Comparison of ENCODE assay signal across 12 cellular contexts in the genomic region with DNA sequence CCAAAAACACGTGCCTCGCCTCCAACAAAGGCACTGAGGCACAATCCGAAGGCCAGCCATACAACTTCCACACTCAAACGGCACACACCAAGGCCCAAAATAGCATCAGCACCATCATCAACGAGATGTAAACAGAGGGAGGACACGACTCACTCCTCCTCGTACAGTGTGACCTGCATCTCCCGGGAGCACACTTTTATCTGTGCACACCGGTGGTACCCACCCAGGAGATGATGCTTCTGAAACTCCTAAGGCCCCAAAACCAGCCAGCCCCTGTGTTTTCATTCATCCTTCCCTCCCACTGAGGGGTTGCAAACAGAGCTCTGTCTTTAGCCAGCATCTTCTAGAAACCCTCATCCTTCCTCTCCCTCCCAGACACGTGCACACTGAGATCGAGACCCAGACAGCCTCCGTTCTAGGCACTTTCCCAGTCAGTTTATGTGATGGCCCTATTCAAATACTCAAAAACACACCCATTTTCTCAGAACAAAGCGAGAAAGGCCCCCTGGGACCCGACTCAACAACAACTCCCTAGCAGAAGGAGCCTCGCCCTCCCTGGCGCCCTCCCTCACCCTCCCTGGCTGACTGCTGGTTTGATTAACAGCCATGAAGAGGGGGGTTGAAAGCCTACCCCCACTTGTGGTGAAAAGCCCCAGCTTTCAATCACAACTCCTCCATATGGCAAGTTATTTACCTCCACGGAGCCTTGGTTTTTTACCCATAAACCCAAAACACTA.
DNase-seq lines count a peak whose midpoint lies in the region; ATAC-seq and TF ChIP-seq lines count a peak whose summit lies in the region.
"Had no signal": no experiment of that assay in that cellular context is flagged by ENCODE, and none has a peak within 500 bp of the region (broad histone marks: within the 10 kb centered on the region; RNA-seq: fewer than 3 reads in every experiment).

No MANE protein-coding gene starts in this region.

- peaks cover 0 to 26% of the 10 kb centered on the region in 2 donors for H3K27me3 ChIP-seq in left lung

- peaks cover 4% of the 10 kb centered on the region for H3K9me3 Mint-ChIP-seq in stimulated activated memory B cell treated with anti-CD40 and anti-IgM and Interleukin-4, amounts not matched to agents 10 μg/mL and 1 μg/mL and 100 μg/mL, for 72 hours

- H3K4me3 ChIP-seq in fibroblast of the aortic adventitia (ENCODE audit: low read depth, low read length) (no peak overlapping the region), left lung (no peak overlapping the region)
- H3K4me3 ChIP-seq: mucosa of descending colon had no signal

- TF ChIP-seq CTCF in GM20000 (IDR thresholded peaks at IDR 0.05; ENCODE audit: extremely low read depth, missing control alignments) (no peak), fibroblast of the aortic adventitia (IDR thresholded peaks at IDR 0.05; ENCODE audit: insufficient read depth, low read length) (no peak), left lung (IDR thresholded peaks at IDR 0.05) (no peak)

- DNase-seq in GM20000 (ENCODE audit: low spot score) (peak; percentile 49), NCI-H82 treated with DMSO at 0.1 percent for 48 hours (lab: John Stamatoyannopoulos, UW; ENCODE audit: unreplicated experiment) (peak; percentile 29), fibroblast of the aortic adventitia (ENCODE audit: low read depth) (peak; percentile 45), HT-29 (ENCODE audit: low spot score) (no peak), left lung (no peak), NCI-H748 (lab: John Stamatoyannopoulos, UW; ENCODE audit: unreplicated experiment) (no peak)
- DNase-seq: anterior cingulate cortex, hippocampal formation, mucosa of descending colon, NCI-H1694 treated with DMSO at 0.1 percent for 48 hours, OCI-M1 had no signal

- H3K9me3 ChIP-seq in left lung = no peaks in the 10 kb centered on the region
- H3K9me3 ChIP-seq: mucosa of descending colon had no signal

- no peaks in the 10 kb centered on the region for H3K36me3 ChIP-seq in left lung

- peaks cover 9% of the 10 kb centered on the region for H3K27me3 Mint-ChIP-seq in stimulated activated memory B cell treated with anti-CD40 and anti-IgM and Interleukin-4, amounts not matched to agents 10 μg/mL and 1 μg/mL and 100 μg/mL, for 72 hours

- no peak overlapping the region for H3K27ac ChIP-seq in left lung

- H3K4me1 ChIP-seq in left lung = peaks cover 3 to 47% of the 10 kb centered on the region in 2 donors

- no peak overlapping the region for H3K4me3 Mint-ChIP-seq in stimulated activated memory B cell treated with anti-CD40 and anti-IgM and Interleukin-4, amounts not matched to agents 10 μg/mL and 1 μg/mL and 100 μg/mL, for 72 hours

- ATAC-seq in stimulated activated memory B cell treated with anti-CD40 and anti-IgM and Interleukin-4, amounts not matched to agents 10 μg/mL and 1 μg/mL and 100 μg/mL, for 72 hours = peak; percentile 50
- no peak for ATAC-seq in left lung
- ATAC-seq: mucosa of descending colon had no signal

- peaks cover 37% of the 10 kb centered on the region for H3K4me1 Mint-ChIP-seq in stimulated activated memory B cell treated with anti-CD40 and anti-IgM and Interleukin-4, amounts not matched to agents 10 μg/mL and 1 μg/mL and 100 μg/mL, for 72 hours

- H3K27ac Mint-ChIP-seq in stimulated activated memory B cell treated with anti-CD40 and anti-IgM and Interleukin-4, amounts not matched to agents 10 μg/mL and 1 μg/mL and 100 μg/mL, for 72 hours = no peak overlapping the region

- no peaks in the 10 kb centered on the region for H3K36me3 Mint-ChIP-seq in stimulated activated memory B cell treated with anti-CD40 and anti-IgM and Interleukin-4, amounts not matched to agents 10 μg/mL and 1 μg/mL and 100 μg/mL, for 72 hours

- intact Hi-C loops in left lung (cut with DNase I) = loop anchor here in 1 of 2 donors (10.0 kb wide), 1 partner anchor 73 kb away; the partner anchor contains the start of gene GAS7

Comparison
In these comparisons a context has a peak if more than half of its experiments do, and no peak if none do; other contexts are left out.
1. DNase-seq: peak in GM20000 (single experiment), NCI-H82 treated with DMSO at 0.1 percent for 48 hours (single experiment) and fibroblast of the aortic adventitia (single experiment); none in HT-29 (single experiment), left lung (0 of 2) and NCI-H748 (single experiment).